ENCODE assay signal across 29 cellular contexts in the genomic region with DNA sequence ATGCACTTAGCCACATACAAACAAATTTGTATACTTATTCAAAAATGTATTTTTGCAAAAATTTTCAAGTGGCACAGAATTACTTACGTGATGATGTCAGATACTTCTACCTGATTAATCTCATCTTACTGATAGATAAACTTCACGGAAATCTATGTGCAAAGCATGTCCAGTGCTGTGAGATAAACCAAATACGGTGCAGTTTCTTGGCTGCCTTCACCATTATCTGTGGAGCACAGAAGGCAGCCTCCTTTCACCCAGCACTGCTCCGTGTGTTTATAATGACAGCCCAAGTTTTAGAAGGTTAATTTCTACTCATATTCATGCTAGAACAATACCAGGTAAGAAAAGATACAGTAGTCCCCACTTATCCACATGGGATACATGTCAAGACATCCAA.
"Had no signal": no experiment of that assay in that cellular context is flagged by ENCODE, and none has a peak within 500 bp of the region (broad histone marks: within the 10 kb centered on the region; RNA-seq: fewer than 3 reads in every experiment).

No MANE protein-coding gene starts in this region.

- FAIRE-seq: urothelium cell line had no signal

- H3K4me3 Mint-ChIP-seq: stimulated activated effector memory CD8-positive, alpha-beta T cell treated with anti-CD3 and anti-CD28 coated beads, Interleukin-12 subunit alpha, Interleukin-12 subunit beta, amount 100 ng/mL, for 72 hours; stimulated activated memory B cell treated with anti-CD40 and anti-IgM and Interleukin-4, amounts not matched to agents 10 μg/mL and 1 μg/mL and 100 μg/mL, for 72 hours; stimulated activated naive B cell treated with anti-CD40 and anti-IgM and Interleukin-4, amounts not matched to agents 10 μg/mL and 1 μg/mL and 100 μg/mL, for 72 hours; stimulated activated naive CD8-positive, alpha-beta T cell treated with anti-CD3 and anti-CD28 coated beads, Interleukin-15, amount 100 ng/mL, for 72 hours; stimulated activated naive CD8-positive, alpha-beta T cell treated with anti-CD3 and anti-CD28 coated beads, Interleukin-15, Interleukin-2, amounts not matched to agents 100 ng/mL and 50 ng/mL, for 24 hours; type B pancreatic cell had no signal

- H3K36me3 ChIP-seq: stomach, suprapubic skin, thoracic aorta, thyroid gland, tibial artery, tibial nerve, transverse colon, upper lobe of left lung, upper lobe of right lung, uterus, vagina had no signal

- H3K36me3 Mint-ChIP-seq: stimulated activated effector memory CD8-positive, alpha-beta T cell treated with anti-CD3 and anti-CD28 coated beads, Interleukin-12 subunit alpha, Interleukin-12 subunit beta, amount 100 ng/mL, for 72 hours; stimulated activated memory B cell treated with anti-CD40 and anti-IgM and Interleukin-4, amounts not matched to agents 10 μg/mL and 1 μg/mL and 100 μg/mL, for 72 hours; stimulated activated naive B cell treated with anti-CD40 and anti-IgM and Interleukin-4, amounts not matched to agents 10 μg/mL and 1 μg/mL and 100 μg/mL, for 72 hours; type B pancreatic cell had no signal

- ATAC-seq: stimulated activated effector memory CD8-positive, alpha-beta T cell treated with anti-CD3 and anti-CD28 coated beads, Interleukin-12 subunit alpha, Interleukin-12 subunit beta, amount 100 ng/mL, for 72 hours; stimulated activated memory B cell treated with anti-CD40 and anti-IgM and Interleukin-4, amounts not matched to agents 10 μg/mL and 1 μg/mL and 100 μg/mL, for 72 hours; stimulated activated naive B cell treated with anti-CD40 and anti-IgM and Interleukin-4, amounts not matched to agents 10 μg/mL and 1 μg/mL and 100 μg/mL, for 72 hours; stimulated activated naive CD8-positive, alpha-beta T cell treated with anti-CD3 and anti-CD28 coated beads, Interleukin-15, amount 100 ng/mL, for 72 hours; stimulated activated naive CD8-positive, alpha-beta T cell treated with anti-CD3 and anti-CD28 coated beads, Interleukin-15, Interleukin-2, amounts not matched to agents 100 U/mL and 50 U/mL, for 24 hours; upper lobe of right lung had no signal

- H3K4me1 Mint-ChIP-seq: stimulated activated effector memory CD8-positive, alpha-beta T cell treated with anti-CD3 and anti-CD28 coated beads, Interleukin-12 subunit alpha, Interleukin-12 subunit beta, amount 100 ng/mL, for 72 hours; stimulated activated memory B cell treated with anti-CD40 and anti-IgM and Interleukin-4, amounts not matched to agents 10 μg/mL and 1 μg/mL and 100 μg/mL, for 72 hours; stimulated activated naive B cell treated with anti-CD40 and anti-IgM and Interleukin-4, amounts not matched to agents 10 μg/mL and 1 μg/mL and 100 μg/mL, for 72 hours; stimulated activated naive CD8-positive, alpha-beta T cell treated with anti-CD3 and anti-CD28 coated beads, Interleukin-15, amount 100 ng/mL, for 72 hours had no signal

- H3K4me3 ChIP-seq: stomach, suprapubic skin, testis, thoracic aorta, thyroid gland, tibial artery, tibial nerve, transverse colon, upper lobe of left lung, upper lobe of right lung, uterus, vagina had no signal

- H3K27ac Mint-ChIP-seq: stimulated activated effector memory CD8-positive, alpha-beta T cell treated with anti-CD3 and anti-CD28 coated beads, Interleukin-12 subunit alpha, Interleukin-12 subunit beta, amount 100 ng/mL, for 72 hours; stimulated activated memory B cell treated with anti-CD40 and anti-IgM and Interleukin-4, amounts not matched to agents 10 μg/mL and 1 μg/mL and 100 μg/mL, for 72 hours; stimulated activated naive B cell treated with anti-CD40 and anti-IgM and Interleukin-4, amounts not matched to agents 10 μg/mL and 1 μg/mL and 100 μg/mL, for 72 hours; stimulated activated naive CD8-positive, alpha-beta T cell treated with anti-CD3 and anti-CD28 coated beads, Interleukin-15, amount 100 ng/mL, for 72 hours; stimulated activated naive CD8-positive, alpha-beta T cell treated with anti-CD3 and anti-CD28 coated beads, Interleukin-15, Interleukin-2, amounts not matched to agents 100 ng/mL and 50 ng/mL, for 24 hours had no signal

- H3K27ac ChIP-seq: stomach, suprapubic skin, testis, thoracic aorta, thyroid gland, tibial artery, tibial nerve, transverse colon, upper lobe of left lung, upper lobe of right lung, uterus, vagina had no signal

- H3K9me3 ChIP-seq: stomach, suprapubic skin, testis, thoracic aorta, thyroid gland, tibial artery, tibial nerve, transverse colon, upper lobe of left lung, upper lobe of right lung, uterus, vagina had no signal

- H3K9me3 Mint-ChIP-seq: stimulated activated effector memory CD8-positive, alpha-beta T cell treated with anti-CD3 and anti-CD28 coated beads, Interleukin-12 subunit alpha, Interleukin-12 subunit beta, amount 100 ng/mL, for 72 hours; stimulated activated memory B cell treated with anti-CD40 and anti-IgM and Interleukin-4, amounts not matched to agents 10 μg/mL and 1 μg/mL and 100 μg/mL, for 72 hours; stimulated activated naive CD8-positive, alpha-beta T cell treated with anti-CD3 and anti-CD28 coated beads, Interleukin-15, amount 100 ng/mL, for 72 hours; stimulated activated naive CD8-positive, alpha-beta T cell treated with anti-CD3 and anti-CD28 coated beads, Interleukin-15, Interleukin-2, amounts not matched to agents 100 ng/mL and 50 ng/mL, for 24 hours; type B pancreatic cell had no signal

- H3K4me1 ChIP-seq: stomach, suprapubic skin, testis, thyroid gland, tibial nerve, transverse colon, upper lobe of left lung, upper lobe of right lung, uterus, vagina had no signal

- DNase-seq: stimulated activated CD4-positive, alpha-beta T cell treated with anti-CD3 and anti-CD28 coated beads, Interleukin-2, amount 100 ng/mL, for 48 hours; stimulated activated CD4-positive, alpha-beta T cell treated with anti-CD3 and anti-CD28 coated beads, Interleukin-4, amount 100 ng/mL, for 1 hour; stimulated activated CD4-positive, alpha-beta T cell treated with anti-CD3 and anti-CD28 coated beads, Interleukin-4, amount 100 ng/mL, for 24 hours; stimulated activated CD4-positive, alpha-beta T cell treated with anti-CD3 and anti-CD28 coated beads, Interleukin-4, amount 100 ng/mL, for 4 hours; stimulated activated CD8-positive, alpha-beta memory T cell treated with anti-CD3 and anti-CD28 coated beads, Interleukin-4, amount 100 ng/mL, for 48 hours; stimulated activated naive B cell treated with anti-CD40 and anti-IgM and Interleukin-4, amounts not matched to agents 10 μg/mL and 1 μg/mL and 100 μg/mL, for 72 hours; stimulated activated naive CD4-positive, alpha-beta T cell; stimulated activated naive CD4-positive, alpha-beta T cell treated with Interleukin-2 at 50 U/mL for 16 hours; stimulated activated naive CD8-positive, alpha-beta T cell treated with anti-CD3 and anti-CD28 coated beads, Interleukin-15, amount 100 ng/mL, for 72 hours; stimulated activated naive CD8-positive, alpha-beta T cell treated with anti-CD3 and anti-CD28 coated beads, Interleukin-15, Interleukin-2, amounts not matched to agents 100 U/mL and 50 U/mL, for 24 hours; stomach; substantia nigra; testis; thyroid gland; tibial artery; transverse colon; trophoblast cell; upper lobe of left lung; upper lobe of right lung; uterus had no signal

- H3K27me3 ChIP-seq: testis, thyroid gland, tibial artery, tibial nerve, upper lobe of left lung, upper lobe of right lung, uterus, vagina had no signal
